In genomic region chr1:245129811-245130210, GRCh38 we compare ENCODE assay signal across 15 cellular contexts. TPM values are rescaled to one million over a fixed set of nuclear protein-coding genes. Genes with fewer than 3 reads are reported as not detected.
"Had no signal": no experiment of that assay in that cellular context is flagged by ENCODE, and none has a peak within 500 bp of the region (broad histone marks: within the 10 kb centered on the region; RNA-seq: fewer than 3 reads in every experiment).

No MANE protein-coding gene starts in this region.

- H2AFZ ChIP-seq: parathyroid adenoma had no signal

- H3K36me3 Mint-ChIP-seq: activated naive CD4-positive, alpha-beta T cell treated with anti-CD3 and anti-CD28 coated beads, Interleukin-2, amount 10 ng/mL, durations not matched to agents 7 days and 5 days; WTC11 had no signal

- H3K4me3 Mint-ChIP-seq: activated CD4-positive, alpha-beta T cell treated with anti-CD3 and anti-CD28 coated beads, Interleukin-2, amount 10 ng/mL, durations not matched to agents 7 days and 5 days; activated naive CD4-positive, alpha-beta T cell treated with anti-CD3 and anti-CD28 coated beads, Interleukin-2, amount 10 ng/mL, durations not matched to agents 7 days and 5 days; neural crest cell; T-helper 1 cell treated with Interleukin-12 subunit alpha and Interleukin-12 subunit beta and Interleukin-4 antibody, amounts not matched to agents 30 μg/mL and 1 μg/mL, for 36 hours; WTC11 had no signal

- H3K9me3 ChIP-seq: gastrocnemius medialis, heart right ventricle, left ventricle myocardium inferior had no signal

- H3K27me3 ChIP-seq: brain microvascular endothelial cell had no signal

- H3K9ac ChIP-seq: parathyroid adenoma had no signal

- H3K4me1 ChIP-seq: gastrocnemius medialis, parathyroid adenoma had no signal

- H3K9me3 Mint-ChIP-seq: activated CD4-positive, alpha-beta T cell treated with anti-CD3 and anti-CD28 coated beads, Interleukin-2, amount 10 ng/mL, durations not matched to agents 7 days and 5 days; activated naive CD4-positive, alpha-beta T cell treated with anti-CD3 and anti-CD28 coated beads, Interleukin-2, amount 10 ng/mL, durations not matched to agents 7 days and 5 days; T-helper 1 cell treated with Interleukin-12 subunit alpha and Interleukin-12 subunit beta and Interleukin-4 antibody, amounts not matched to agents 30 μg/mL and 1 μg/mL, for 36 hours; WTC11 had no signal

- H3K4me3 ChIP-seq: gastrocnemius medialis, heart right ventricle, left ventricle myocardium inferior, stomach had no signal

- H3K27ac ChIP-seq: brain microvascular endothelial cell, gastrocnemius medialis, heart right ventricle, left ventricle myocardium inferior, parathyroid adenoma, stomach had no signal

- H3K27ac Mint-ChIP-seq: activated CD4-positive, alpha-beta T cell treated with anti-CD3 and anti-CD28 coated beads, Interleukin-2, amount 10 ng/mL, durations not matched to agents 7 days and 5 days; activated naive CD4-positive, alpha-beta T cell treated with anti-CD3 and anti-CD28 coated beads, Interleukin-2, amount 10 ng/mL, durations not matched to agents 7 days and 5 days; T-helper 1 cell treated with Interleukin-12 subunit alpha and Interleukin-12 subunit beta and Interleukin-4 antibody, amounts not matched to agents 30 μg/mL and 1 μg/mL, for 36 hours; WTC11 had no signal

- ATAC-seq: esophagus mucosa, gastrocnemius medialis had no signal

- DNase-seq: activated CD4-positive, alpha-beta T cell treated with anti-CD3 and anti-CD28 coated beads, Interleukin-2, amount 10 ng/mL, durations not matched to agents 7 days and 5 days; activated CD8-positive, alpha-beta memory T cell treated with anti-CD3 and anti-CD28 coated beads for 24 hours; activated naive CD4-positive, alpha-beta T cell treated with anti-CD3 and anti-CD28 coated beads, Interleukin-2, amount 10 ng/mL, durations not matched to agents 7 days and 5 days; brain microvascular endothelial cell; gastrocnemius medialis; heart right ventricle; islet precursor cell; left ventricle myocardium inferior; stimulated activated CD4-positive, alpha-beta T cell treated with anti-CD3 and anti-CD28 coated beads, Interleukin-15, amount 100 ng/mL, for 24 hours; stomach had no signal

- H3K36me3 ChIP-seq: brain microvascular endothelial cell had no signal

- H3K4me1 Mint-ChIP-seq: activated CD4-positive, alpha-beta T cell treated with anti-CD3 and anti-CD28 coated beads, Interleukin-2, amount 10 ng/mL, durations not matched to agents 7 days and 5 days; activated naive CD4-positive, alpha-beta T cell treated with anti-CD3 and anti-CD28 coated beads, Interleukin-2, amount 10 ng/mL, durations not matched to agents 7 days and 5 days had no signal

- H3K79me2 ChIP-seq: parathyroid adenoma had no signal

RNA-seq across cellular contexts. Expression of gene KIF26B, which starts 25.0 kb away (rescaled TPM):
- total RNA-seq: activated CD4-positive, alpha-beta T cell treated with anti-CD3 and anti-CD28 coated beads, Interleukin-2, amount 10 ng/mL, durations not matched to agents 7 days and 5 days had no signal
